ENCODE assay signal across 6 cellular contexts in the genomic region with DNA sequence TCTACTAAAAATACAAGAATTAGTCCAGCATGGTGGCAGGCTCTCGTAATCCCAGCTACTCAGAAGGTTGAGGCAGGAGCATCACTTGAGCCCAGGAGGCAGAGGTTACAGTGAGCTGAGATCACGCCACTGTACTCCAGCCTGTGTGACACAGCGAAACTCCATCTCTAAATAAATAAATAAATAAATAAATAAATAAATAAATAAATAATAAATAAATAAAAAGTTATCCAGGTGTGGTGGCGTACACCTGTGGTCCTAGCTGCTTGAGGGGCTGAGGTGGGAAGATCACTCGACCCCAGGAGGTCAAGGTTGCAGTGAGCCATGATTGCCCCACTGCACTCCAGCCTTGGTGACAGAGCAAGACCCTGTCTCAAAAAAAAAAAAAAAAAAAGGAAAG. TPM values are rescaled to one million over a fixed set of nuclear protein-coding genes. Genes with fewer than 3 reads are reported as not detected.
"Had no signal": no experiment of that assay in that cellular context is flagged by ENCODE, and none has a peak within 500 bp of the region (broad histone marks: within the 10 kb centered on the region; RNA-seq: fewer than 3 reads in every experiment).

No MANE protein-coding gene starts in this region.

RNA-seq across cellular contexts. Expression of gene CD160, which starts 0.8 kb away (rescaled TPM):
- total RNA-seq: GM23338, H1, H9, HepG2, HFFc6, HT1080 had no signal
- polyA plus RNA-seq: H1 had no signal

RNA-seq across cellular contexts. Expression of gene PDZK1, which starts 11.3 kb away (rescaled TPM):
- total RNA-seq: GM23338, H1, H9, HT1080 had no signal
